In the genomic region with DNA sequence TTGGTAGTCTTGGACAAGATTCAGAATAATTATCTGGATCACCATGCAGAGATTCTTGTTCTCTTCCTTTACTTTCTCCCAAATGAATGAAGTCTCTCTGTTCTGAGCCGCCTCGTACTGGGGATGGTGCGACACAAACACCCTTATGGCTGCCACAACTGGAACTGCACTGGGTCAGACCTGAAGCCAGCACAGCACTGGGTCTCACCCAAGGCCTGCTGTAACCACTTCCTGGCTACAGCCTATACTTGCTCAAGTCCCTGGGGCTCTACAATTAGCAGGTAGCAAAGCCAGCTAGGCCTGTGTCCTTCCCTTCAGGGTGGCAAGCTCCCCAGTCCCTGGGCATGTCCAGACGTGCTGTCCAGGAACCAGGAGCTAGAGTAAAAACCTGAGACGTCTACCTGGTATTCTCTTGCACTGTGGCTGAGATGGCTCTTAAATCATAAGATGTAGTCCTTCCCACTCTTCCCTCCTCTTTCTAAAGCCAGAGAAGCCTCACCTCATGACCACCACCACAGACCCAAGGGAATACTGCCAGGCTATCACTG, we compare ENCODE assay signal across 30 cellular contexts. TPM values are rescaled to one million over a fixed set of nuclear protein-coding genes. Genes with fewer than 3 reads are reported as not detected.
A peak's percentile ranks its signal among the peaks of the same experiment; 100 is the strongest.
DNase-seq lines count a peak whose midpoint lies in the region; ATAC-seq, FAIRE-seq and TF ChIP-seq lines count a peak whose summit lies in the region.
"Had no signal": no experiment of that assay in that cellular context is flagged by ENCODE, and none has a peak within 500 bp of the region (broad histone marks: within the 10 kb centered on the region; RNA-seq: fewer than 3 reads in every experiment).

No MANE protein-coding gene starts in this region.

- peak overlapping the region; percentile 13 to 81 (median 62) for H3K27ac Mint-ChIP-seq in immature natural killer cell
- H3K27ac Mint-ChIP-seq: B cell, CD14-positive monocyte had no signal

- H3K27me3 Mint-ChIP-seq in immature natural killer cell (ENCODE audit: low read depth in 3 of 3) = peaks cover 0 to 1% (median 0%) of the 10 kb centered on the region in 3 donors
- H3K27me3 Mint-ChIP-seq: B cell; CD8-positive, alpha-beta memory T cell had no signal

- H3K36me3 ChIP-seq in bronchial epithelial cell (ENCODE audit: control insufficient read depth, insufficient read depth, low read length) = no peaks in the 10 kb centered on the region
- H3K36me3 ChIP-seq: MG63, SJCRH30 had no signal

- H3K4me3 Mint-ChIP-seq in immature natural killer cell = peak overlapping the region; percentile 18 to 51 (median 41)
- H3K4me3 Mint-ChIP-seq: B cell; CD14-positive monocyte; CD8-positive, alpha-beta memory T cell had no signal

- H3K9me3 Mint-ChIP-seq in immature natural killer cell = peaks cover 16 to 42% (median 35%) of the 10 kb centered on the region in 6 donors

- H3K36me3 Mint-ChIP-seq in immature natural killer cell = peaks cover 25 to 39% (median 32%) of the 10 kb centered on the region in 3 donors
- H3K36me3 Mint-ChIP-seq: CD14-positive monocyte had no signal

- peaks cover 38 to 59% of the 10 kb centered on the region in 2 donors for H3K4me1 Mint-ChIP-seq in immature natural killer cell
- H3K4me1 Mint-ChIP-seq: B cell, CD14-positive monocyte had no signal

- H3K4me3 ChIP-seq in bronchial epithelial cell (ENCODE audit: low read depth, low read length) = no peak overlapping the region
- H3K4me3 ChIP-seq: MG63, PC-9, SJCRH30 had no signal

- no peaks in the 10 kb centered on the region for H3K27me3 ChIP-seq in bronchial epithelial cell (ENCODE audit: control insufficient read depth, insufficient read depth, low read length)
- H3K27me3 ChIP-seq: MG63, SJCRH30 had no signal

- FAIRE-seq in bronchial epithelial cell (lab: Jason Lieb, UNC) = peak; percentile 92
- FAIRE-seq: GM12891, HTR-8/SVneo had no signal

- no peak for TF ChIP-seq CTCF in bronchial epithelial cell (IDR thresholded peaks at IDR 0.05; ENCODE audit: insufficient read depth, low read length, severe bottlenecking)

- ATAC-seq in GM18517 (IDR thresholded peaks at IDR 0.05; ENCODE audit: unreplicated experiment) (no peak), HG03439 (IDR thresholded peaks at IDR 0.05; ENCODE audit: unreplicated experiment) (no peak)
- ATAC-seq: Right ventricle myocardium inferior, SK-N-SH treated with all-trans-retinoic acid at 6 μM for 48 hours had no signal

- DNase-seq in NK-92 treated with Interleukin-12 subunit alpha and Interleukin-12 subunit beta, amount 100 ng/mL, for 24 hours (lab: John Stamatoyannopoulos, UW) = peak; percentile 30
- DNase-seq in NK-92 (lab: John Stamatoyannopoulos, UW; ENCODE audit: unreplicated experiment) (no peak), HPDE6-E6E7 (ENCODE audit: extremely low spot score) (peak; percentile 12), bronchial epithelial cell (ENCODE audit: low read depth) (peak; percentile 79), immature natural killer cell (no peak), iPS-NIHi7 (ENCODE audit: extremely low spot score) (no peak)
- DNase-seq: CD8-positive, alpha-beta memory T cell; DMS 273 treated with DMSO at 0.1 percent for 48 hours; DMS79; EL; GF-D8; H7; KBM-7; MG63; NCI-H2029; NCI-H2171; NCI-H524; NCI-H774; PC-9; SJCRH30 had no signal

RNA-seq across cellular contexts. Expression of a gene that starts 27.6 kb away (rescaled TPM):
- not detected in 2 replicates for total RNA-seq in bronchial epithelial cell
- polyA plus RNA-seq in immature natural killer cell = 10 to 100 TPM in 2 of 3 donors, 1 to 10 TPM in 1; 6.4 to 16.9 (median 15.7) TPM
- total RNA-seq: B cell, H7, LHCN-M2, PC-9, Right ventricle myocardium inferior, RPMI7951, SJCRH30 had no signal
- polyA plus RNA-seq: CD14-positive monocyte had no signal

Comparison
In these comparisons a context has a peak if more than half of its experiments do, and no peak if none do; other contexts are left out.
1. DNase-seq: peak in NK-92 treated with Interleukin-12 subunit alpha and Interleukin-12 subunit beta, amount 100 ng/mL, for 24 hours (single experiment), HPDE6-E6E7 (single experiment) and bronchial epithelial cell (single experiment); none in NK-92 (single experiment), immature natural killer cell (0 of 3) and iPS-NIHi7 (single experiment).